In the genomic region with DNA sequence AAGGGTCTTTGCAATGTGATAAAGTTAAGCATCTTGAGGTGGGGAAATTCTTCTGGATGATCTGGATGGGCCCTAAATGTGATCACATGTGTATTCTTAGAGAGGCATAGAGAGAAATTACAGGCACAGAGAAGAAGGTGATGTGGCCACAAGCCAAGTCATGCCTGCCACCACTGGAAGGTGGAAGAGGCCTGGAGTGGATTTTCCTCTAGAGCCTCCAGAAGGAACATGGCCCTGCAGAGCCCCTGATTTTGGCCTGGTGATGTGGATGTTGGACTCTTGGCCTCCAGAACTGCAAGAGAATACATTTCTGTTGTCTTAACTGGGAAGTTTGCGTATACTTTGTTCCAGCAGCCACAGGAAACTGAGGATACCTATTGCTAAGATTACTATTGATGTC, we compare ENCODE assay signal across 12 cellular contexts.
"Had no signal": no experiment of that assay in that cellular context is flagged by ENCODE, and none has a peak within 500 bp of the region (broad histone marks: within the 10 kb centered on the region; RNA-seq: fewer than 3 reads in every experiment).

No MANE protein-coding gene starts in this region.

- ATAC-seq: pancreas, T-cell had no signal

- H3K27ac Mint-ChIP-seq: activated naive CD4-positive, alpha-beta T cell treated with anti-CD3 and anti-CD28 coated beads for 36 hours; T-cell had no signal

- H3K4me3 ChIP-seq: esophagus muscularis mucosa, pancreas, SK-N-MC, transverse colon had no signal

- H3K36me3 ChIP-seq: brain microvascular endothelial cell, esophagus muscularis mucosa, pancreas, transverse colon had no signal

- H3K4me3 Mint-ChIP-seq: activated naive CD4-positive, alpha-beta T cell treated with anti-CD3 and anti-CD28 coated beads for 36 hours; T-cell had no signal

- H3K4me1 ChIP-seq: pancreas had no signal

- H3K27me3 Mint-ChIP-seq: T-cell had no signal

- DNase-seq: cerebellar nuclear complex; head of caudate nucleus; pancreas; retina; stimulated activated CD4-positive, alpha-beta T cell treated with anti-CD3 and anti-CD28 coated beads, Interleukin-15, amount 100 ng/mL, for 24 hours; T-cell; T1000; transverse colon had no signal

- H3K9me3 ChIP-seq: pancreas, transverse colon had no signal

- H3K27me3 ChIP-seq: brain microvascular endothelial cell, esophagus muscularis mucosa, pancreas, transverse colon had no signal

- H3K27ac ChIP-seq: brain microvascular endothelial cell, esophagus muscularis mucosa, pancreas, SK-N-MC had no signal
